ENCODE assay signal across 8 cellular contexts in the genomic region with DNA sequence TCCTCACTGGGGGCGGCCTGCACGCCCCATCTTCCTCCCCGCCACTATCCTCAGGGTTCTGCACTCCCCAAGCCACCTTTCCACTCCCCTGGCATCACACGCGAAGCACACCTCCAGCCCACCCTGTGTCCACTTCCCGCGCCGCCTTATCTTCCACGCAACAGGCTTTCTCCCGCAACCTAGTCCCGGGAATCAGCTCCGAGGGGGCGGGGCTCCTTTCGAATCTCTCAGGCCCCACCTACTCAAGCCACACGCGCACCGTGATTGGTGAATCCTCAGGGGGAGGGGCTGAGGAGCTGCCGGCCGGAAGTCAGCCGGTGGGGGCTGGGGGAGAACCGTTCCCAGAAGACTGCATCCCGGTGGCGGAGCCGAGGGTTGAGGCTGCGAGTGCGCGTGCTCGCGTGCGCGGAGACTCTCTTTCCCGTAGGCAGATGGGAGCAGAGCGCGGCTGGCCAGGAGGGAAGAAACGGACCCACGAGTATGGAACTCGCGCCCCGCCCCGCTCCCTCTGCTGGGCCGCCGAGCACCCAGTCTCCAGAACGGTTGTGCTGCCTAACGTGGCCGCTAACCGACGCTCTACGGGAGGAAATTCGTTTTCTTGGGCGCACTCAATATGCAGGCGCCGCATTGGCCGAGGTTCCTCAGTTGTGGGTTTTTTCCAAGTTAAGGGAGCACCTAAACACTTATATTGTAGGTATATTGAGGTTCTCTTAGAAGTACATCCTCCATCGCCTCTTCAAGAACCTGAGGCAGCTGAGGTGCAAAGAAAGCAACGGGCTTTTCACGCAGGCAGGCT. TPM values are rescaled to one million over a fixed set of nuclear protein-coding genes. Genes with fewer than 3 reads are reported as not detected.
DNase-seq lines count a peak whose midpoint lies in the region; ATAC-seq and TF ChIP-seq lines count a peak whose summit lies in the region.

A gene (minus strand): TSS at position 194 of the 796 bp plus-strand sequence.

- no peaks in the 10 kb centered on the region for H3K27me3 ChIP-seq in RWPE2 (ENCODE audit: insufficient read depth, poor library complexity, severe bottlenecking)

- TF ChIP-seq CTCF in RWPE2 (IDR thresholded peaks at IDR 0.05; ENCODE audit: poor library complexity, severe bottlenecking) (peak; percentile 35), fibroblast of pulmonary artery (IDR thresholded peaks at IDR 0.05; ENCODE audit: low read length, missing control alignments) (peak; percentile 59), nephron (IDR thresholded peaks at IDR 0.05; ENCODE audit: unreplicated experiment in 3 of 3) (peak; percentile 44 to 52 (median 48))

- ATAC-seq in RWPE2 (ENCODE audit: low read depth), result peak; percentile 92

- peaks cover 6% of the 10 kb centered on the region for H3K4me1 ChIP-seq in RWPE2 (ENCODE audit: insufficient read depth, poor library complexity, severe bottlenecking)

- H3K27ac Mint-ChIP-seq in nephron, result peak within 1 kb of the TSS; percentile 60 to 92 (median 84)
- peak within 1 kb of the TSS; percentile 71 for H3K27ac Mint-ChIP-seq in stimulated activated naive CD8-positive, alpha-beta T cell treated with anti-CD3 and anti-CD28 coated beads, Interleukin-15, Interleukin-2, amounts not matched to agents 100 ng/mL and 50 ng/mL, for 24 hours

- H3K4me3 ChIP-seq in RWPE2 (ENCODE audit: severe bottlenecking) (peak within 1 kb of the TSS; percentile 70), fibroblast of pulmonary artery (replicated peaks; ENCODE audit: low read depth, low read length) (peak within 1 kb of the TSS; percentile 82)

- peaks cover 27% of the 10 kb centered on the region for H3K36me3 ChIP-seq in RWPE2 (ENCODE audit: low read depth)

- peaks cover 47% of the 10 kb centered on the region for H3K4me1 Mint-ChIP-seq in nephron
- peaks cover 21% of the 10 kb centered on the region for H3K4me1 Mint-ChIP-seq in stimulated activated naive CD8-positive, alpha-beta T cell treated with anti-CD3 and anti-CD28 coated beads, Interleukin-15, Interleukin-2, amounts not matched to agents 100 ng/mL and 50 ng/mL, for 24 hours (ENCODE audit: low read depth)

- no peaks in the 10 kb centered on the region for H3K9me3 ChIP-seq in RWPE2 (ENCODE audit: severe bottlenecking)

- H3K4me3 Mint-ChIP-seq in nephron, result peak within 1 kb of the TSS; percentile 95 to 99 (median 98)
- peak within 1 kb of the TSS; percentile 91 for H3K4me3 Mint-ChIP-seq in stimulated activated naive CD8-positive, alpha-beta T cell treated with anti-CD3 and anti-CD28 coated beads, Interleukin-15, Interleukin-2, amounts not matched to agents 100 ng/mL and 50 ng/mL, for 24 hours

- peak; percentile 97 for DNase-seq in ELR (ENCODE audit: low read depth)
- DNase-seq in H4 (ENCODE audit: low spot score), result peak; percentile 94
- peak; percentile 95 for DNase-seq in LoVo (ENCODE audit: low spot score)
- peak; percentile 94 for DNase-seq in RWPE2 (ENCODE audit: low spot score)
- DNase-seq in activated T-helper 9 cell treated with anti-CD3 and anti-CD28 coated beads, Interleukin-2, amount 50 U/mL, for 16 hours (ENCODE audit: low read depth), result peak; percentile 84
- DNase-seq in fibroblast of pulmonary artery (ENCODE audit: low read depth), result peak; percentile 97

- peaks cover 10% of the 10 kb centered on the region for H3K36me3 Mint-ChIP-seq in nephron (ENCODE audit: low read depth)
- no peaks in the 10 kb centered on the region for H3K36me3 Mint-ChIP-seq in stimulated activated naive CD8-positive, alpha-beta T cell treated with anti-CD3 and anti-CD28 coated beads, Interleukin-15, Interleukin-2, amounts not matched to agents 100 ng/mL and 50 ng/mL, for 24 hours (ENCODE audit: low read depth)

- peak within 1 kb of the TSS; percentile 59 for H3K27ac ChIP-seq in RWPE2 (ENCODE audit: poor library complexity, severe bottlenecking)

- no peaks in the 10 kb centered on the region for H3K9me3 Mint-ChIP-seq in nephron
- no peaks in the 10 kb centered on the region for H3K9me3 Mint-ChIP-seq in stimulated activated naive CD8-positive, alpha-beta T cell treated with anti-CD3 and anti-CD28 coated beads, Interleukin-15, Interleukin-2, amounts not matched to agents 100 ng/mL and 50 ng/mL, for 24 hours

- H3K27me3 Mint-ChIP-seq in nephron (ENCODE audit: low read depth), result peaks cover 8% of the 10 kb centered on the region
- no peaks in the 10 kb centered on the region for H3K27me3 Mint-ChIP-seq in stimulated activated naive CD8-positive, alpha-beta T cell treated with anti-CD3 and anti-CD28 coated beads, Interleukin-15, Interleukin-2, amounts not matched to agents 100 ng/mL and 50 ng/mL, for 24 hours

RNA-seq across cellular contexts. Expression of the gene that starts here (rescaled TPM):
- total RNA-seq in H4 (2014; rRNA removed; shearing (Covaris generic)), result 24.5 and 39.4 TPM in 2 replicates

Comparison
In these comparisons a context has a peak if more than half of its experiments do, and no peak if none do; other contexts are left out.
1. Peak in every context shown above with its lines: DNase-seq, ATAC-seq, H3K4me3 ChIP-seq and H3K27ac ChIP-seq.